Comparison of ENCODE assay signal across 16 cellular contexts in genomic region chr14:36505193-36505815, GRCh38. TPM values are rescaled to one million over a fixed set of nuclear protein-coding genes. Genes with fewer than 3 reads are reported as not detected.
DNase-seq lines count a peak whose midpoint lies in the region; ATAC-seq and TF ChIP-seq lines count a peak whose summit lies in the region.
"Had no signal": no experiment of that assay in that cellular context is flagged by ENCODE, and none has a peak within 500 bp of the region (broad histone marks: within the 10 kb centered on the region; RNA-seq: fewer than 3 reads in every experiment).

No MANE protein-coding gene starts in this region.

- H3K27ac ChIP-seq in SK-N-SH (ENCODE audit: low read depth in 2 of 2, low read length in 1 of 2): no peak overlapping the region
- no peak overlapping the region for H3K27ac ChIP-seq in endodermal cell (ENCODE audit: low read depth, low read length)
- H3K27ac ChIP-seq: skin epidermis had no signal

- peak; percentile 31 for DNase-seq in SK-N-SH
- peak; percentile 89 for DNase-seq in H7
- DNase-seq in endodermal cell: peak; percentile 78
- no peak for DNase-seq in NAMALWA (ENCODE audit: low spot score)
- DNase-seq in NCI-H1436 (lab: John Stamatoyannopoulos, UW): no peak
- DNase-seq: activated T-cell treated with anti-CD3 and anti-CD28 coated beads, Interleukin-2, amount 50 U/mL, for 24 hours; AML-193; T1000 had no signal

- H3K27me3 Mint-ChIP-seq in endodermal cell (ENCODE audit: insufficient read depth): peaks cover 97% of the 10 kb centered on the region
- H3K27me3 Mint-ChIP-seq in stimulated activated memory B cell treated with anti-CD40 and anti-IgM and Interleukin-4, amounts not matched to agents 10 μg/mL and 1 μg/mL and 100 μg/mL, for 72 hours: peaks cover 82% of the 10 kb centered on the region

- no peaks in the 10 kb centered on the region for H3K4me1 ChIP-seq in SK-N-SH (ENCODE audit: control insufficient read depth in 1 of 2, insufficient read depth in 2 of 2, low read depth in 1 of 2, low read length in 1 of 2)
- H3K4me1 ChIP-seq in endodermal cell (ENCODE audit: control insufficient read depth, insufficient read depth, low read length): peaks cover 7% of the 10 kb centered on the region

- no peak for TF ChIP-seq EP300 in SK-N-SH (IDR thresholded peaks at IDR 0.05; ENCODE audit: borderline replicate concordance in 1 of 2, low read depth in 1 of 2, low read length in 1 of 2)

- peaks cover 78% of the 10 kb centered on the region for H3K27me3 ChIP-seq in SK-N-SH (ENCODE audit: insufficient read depth)
- H3K27me3 ChIP-seq in H7 (ENCODE audit: control insufficient read depth, insufficient read depth, low read length): peaks cover 99% of the 10 kb centered on the region
- peaks cover 100% of the 10 kb centered on the region for H3K27me3 ChIP-seq in endodermal cell (ENCODE audit: control insufficient read depth, insufficient read depth, low read length, poor library complexity, severe bottlenecking)

- H3K9me3 ChIP-seq in SK-N-SH: no peaks in the 10 kb centered on the region
- H3K9me3 ChIP-seq in endodermal cell (ENCODE audit: control insufficient read depth, low read length): no peaks in the 10 kb centered on the region

- POLR2A ChIA-PET in SK-N-SH (lab: Yijun Ruan, JAX): no interaction called here

- H3K9ac ChIP-seq in SK-N-SH: no peak overlapping the region
- no peak overlapping the region for H3K9ac ChIP-seq in endodermal cell (ENCODE audit: extremely low read depth, low read length, poor library complexity, severe bottlenecking)

- H3K4me2 ChIP-seq in SK-N-SH: no peak overlapping the region

- CTCF ChIA-PET in SK-N-SH (lab: Yijun Ruan, JAX): interaction anchor here (1.2 to 1.8 kb wide), 2 partner anchors 19 to 21 kb away, joined by 3 to 6 read pairs; no protein-coding TSS in a partner anchor

- H3K36me3 Mint-ChIP-seq in endodermal cell (ENCODE audit: low read depth): no peaks in the 10 kb centered on the region
- no peaks in the 10 kb centered on the region for H3K36me3 Mint-ChIP-seq in stimulated activated memory B cell treated with anti-CD40 and anti-IgM and Interleukin-4, amounts not matched to agents 10 μg/mL and 1 μg/mL and 100 μg/mL, for 72 hours

- no peak for TF ChIP-seq RAD21 in SK-N-SH (IDR thresholded peaks at IDR 0.05; ENCODE audit: low read length)

- peaks cover 26% of the 10 kb centered on the region for H3K4me1 Mint-ChIP-seq in endodermal cell
- peaks cover 5% of the 10 kb centered on the region for H3K4me1 Mint-ChIP-seq in stimulated activated memory B cell treated with anti-CD40 and anti-IgM and Interleukin-4, amounts not matched to agents 10 μg/mL and 1 μg/mL and 100 μg/mL, for 72 hours

- H4K20me1 ChIP-seq in SK-N-SH (ENCODE audit: insufficient read depth): no peaks in the 10 kb centered on the region

- TF ChIP-seq CTCF in SK-N-SH (IDR thresholded peaks at IDR 0.05): no peak
- TF ChIP-seq CTCF in endodermal cell (conservative IDR thresholded peaks at IDR 0.05): no peak

- H3K36me3 ChIP-seq in SK-N-SH (replicated peaks in 1 of 2; ENCODE audit: control insufficient read depth in 1 of 2, insufficient read depth in 2 of 2, low read length in 1 of 2) (no peaks in the 10 kb centered on the region), H7 (replicated peaks; ENCODE audit: control insufficient read depth, insufficient read depth, low read length) (no peaks in the 10 kb centered on the region), endodermal cell (ENCODE audit: control insufficient read depth, insufficient read depth, low read length) (no peaks in the 10 kb centered on the region)

- no peak overlapping the region for H3K27ac Mint-ChIP-seq in endodermal cell
- H3K27ac Mint-ChIP-seq in stimulated activated memory B cell treated with anti-CD40 and anti-IgM and Interleukin-4, amounts not matched to agents 10 μg/mL and 1 μg/mL and 100 μg/mL, for 72 hours: no peak overlapping the region
- H3K27ac Mint-ChIP-seq: activated T-cell treated with anti-CD3 and anti-CD28 coated beads, Interleukin-2, amount 50 U/mL, for 24 hours; dendritic cell treated with granulocyte-macrophage colony-stimulating factor and Interleukin-4, amounts not matched to agents 40 ng/mL and 50 ng/mL, for 4 days had no signal

- 30% methylated on average over 17 of the region's 45 CpGs for WGBS in SK-N-SH (ENCODE audit: low lambda C conversion rate)
- 1 to 2% methylated on average over 7 to 45 of the region's 45 CpGs for WGBS in endodermal cell (ENCODE audit: insufficient coverage in 1 of 2, insufficient read length in 1 of 2), 2 experiments

- no peaks in the 10 kb centered on the region for H3K9me3 Mint-ChIP-seq in endodermal cell
- peaks cover 4% of the 10 kb centered on the region for H3K9me3 Mint-ChIP-seq in stimulated activated memory B cell treated with anti-CD40 and anti-IgM and Interleukin-4, amounts not matched to agents 10 μg/mL and 1 μg/mL and 100 μg/mL, for 72 hours
- H3K9me3 Mint-ChIP-seq: dendritic cell treated with granulocyte-macrophage colony-stimulating factor and Interleukin-4, amounts not matched to agents 40 ng/mL and 50 ng/mL, for 4 days had no signal

- H3K4me3 ChIP-seq in SK-N-SH (ENCODE audit: low read depth in 2 of 2, low read length in 1 of 2) (no peak overlapping the region), H7 (ENCODE audit: insufficient read depth, low read depth, low read length) (peak overlapping the region; percentile 6; the same call in 1 of the 2 replicates), endodermal cell (ENCODE audit: low read length) (no peak overlapping the region)
- H3K4me3 ChIP-seq: skin epidermis had no signal

- no peaks in the 10 kb centered on the region for H3F3A ChIP-seq in SK-N-SH (replicated peaks; ENCODE audit: insufficient read depth)

- no peak overlapping the region for H2AFZ ChIP-seq in SK-N-SH (ENCODE audit: low read depth)

- no peaks in the 10 kb centered on the region for H3K9me2 ChIP-seq in SK-N-SH

- ATAC-seq in SK-N-SH treated with all-trans-retinoic acid at 6 μM for 48 hours (no peak), GM21786 (IDR thresholded peaks at IDR 0.05; ENCODE audit: unreplicated experiment) (no peak)
- ATAC-seq in stimulated activated memory B cell treated with anti-CD40 and anti-IgM and Interleukin-4, amounts not matched to agents 10 μg/mL and 1 μg/mL and 100 μg/mL, for 72 hours: peak; percentile 47

- no peaks in the 10 kb centered on the region for H3K79me2 ChIP-seq in SK-N-SH (ENCODE audit: insufficient read depth)

- peak overlapping the region; percentile 4 for H3K4me3 Mint-ChIP-seq in endodermal cell
- peak overlapping the region; percentile 12 for H3K4me3 Mint-ChIP-seq in stimulated activated memory B cell treated with anti-CD40 and anti-IgM and Interleukin-4, amounts not matched to agents 10 μg/mL and 1 μg/mL and 100 μg/mL, for 72 hours
- H3K4me3 Mint-ChIP-seq: activated T-cell treated with anti-CD3 and anti-CD28 coated beads, Interleukin-2, amount 50 U/mL, for 24 hours; dendritic cell treated with granulocyte-macrophage colony-stimulating factor and Interleukin-4, amounts not matched to agents 40 ng/mL and 50 ng/mL, for 4 days had no signal

TF ChIP-seq in SK-N-SH, 30 proteins besides CTCF, POLR2A, EP300 and RAD21 (continues in another document):
- no peak for TF ChIP-seq NFIC (IDR thresholded peaks at IDR 0.05; ENCODE audit: borderline replicate concordance)

TF ChIP-seq in SK-N-SH treated with all-trans-retinoic acid at 6 μM for 48 hours, 23 proteins besides CTCF, POLR2A, EP300 and RAD21 (continues in another document):
- TF ChIP-seq ZNF8 (CRISPR knock-in tag; IDR thresholded peaks at IDR 0.05) (no peak), ZC3H10 (CRISPR knock-in tag; IDR thresholded peaks at IDR 0.05) (no peak), CSDC2 (CRISPR knock-in tag; IDR thresholded peaks at IDR 0.05) (no peak), CREB5 (CRISPR knock-in tag; IDR thresholded peaks at IDR 0.05; ENCODE audit: low read depth) (no peak), SNAI2 (CRISPR knock-in tag; IDR thresholded peaks at IDR 0.05) (no peak), ESRRG (CRISPR knock-in tag; IDR thresholded peaks at IDR 0.05) (no peak), ZFP30 (CRISPR knock-in tag; IDR thresholded peaks at IDR 0.05) (no peak), TCF4 (CRISPR knock-in tag; IDR thresholded peaks at IDR 0.05; ENCODE audit: borderline replicate concordance) (no peak), BACH2 (CRISPR knock-in tag; IDR thresholded peaks at IDR 0.05; ENCODE audit: borderline replicate concordance) (no peak), TOX (CRISPR knock-in tag; IDR thresholded peaks at IDR 0.05; ENCODE audit: borderline replicate concordance) (no peak), ZNF70 (CRISPR knock-in tag; IDR thresholded peaks at IDR 0.05) (no peak), ISL1 (CRISPR knock-in tag; IDR thresholded peaks at IDR 0.05) (no peak)

RNA-seq across cellular contexts. Expression of gene NKX2-1, which starts 14.7 kb away (rescaled TPM):
- polyA plus RNA-seq in SK-N-SH (2012; rRNA removed): not detected in 2 replicates
- polyA plus RNA-seq in SK-N-SH (2012; cell fraction: cytosol; rRNA removed): not detected in 2 replicates
- polyA plus RNA-seq in SK-N-SH (2012; cell fraction: nucleus; rRNA removed): not detected in 2 replicates
- 0.78 and 1.7 TPM in 2 replicates for total RNA-seq in H7 (2014; rRNA removed; shearing (Covaris generic))
- total RNA-seq in endodermal cell: under 1 TPM; 0.31 to 0.62 TPM
- polyA plus RNA-seq in endodermal cell (2013, experiment 1 of 2): 0.25 TPM
- polyA plus RNA-seq in endodermal cell (2013, experiment 2 of 2): 0.12 TPM
- total RNA-seq: glomerular endothelial cell, MCF 10A, mononuclear cell had no signal

Comparison
In these comparisons a context has a peak if more than half of its experiments do, and no peak if none do; other contexts are left out.
1. DNase-seq: peak in SK-N-SH (single experiment), H7 (single experiment) and endodermal cell (single experiment); none in NAMALWA (single experiment) and NCI-H1436 (single experiment).